In genomic region chr15:36550650-36551049, GRCh38 we compare ENCODE assay signal across 1 cellular context.
TF ChIP-seq lines count a peak whose summit lies in the region.

No MANE protein-coding gene starts in this region.

TF ChIP-seq in SK-N-SH, 30 proteins besides CTCF, POLR2A, EP300 and RAD21 (continued from another document):
- TF ChIP-seq, protein P1, sequence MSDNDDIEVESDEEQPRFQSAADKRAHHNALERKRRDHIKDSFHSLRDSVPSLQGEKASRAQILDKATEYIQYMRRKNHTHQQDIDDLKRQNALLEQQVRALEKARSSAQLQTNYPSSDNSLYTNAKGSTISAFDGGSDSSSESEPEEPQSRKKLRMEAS (IDR thresholded peaks at IDR 0.05; ENCODE audit: low read depth) = no peak
- TF ChIP-seq REST (IDR thresholded peaks at IDR 0.05; ENCODE audit: low read depth, low read length) (no peak), NFIC (IDR thresholded peaks at IDR 0.05; ENCODE audit: borderline replicate concordance) (no peak), RCOR1 (IDR thresholded peaks at IDR 0.05; ENCODE audit: low read length) (no peak), POLR2AphosphoS5 (IDR thresholded peaks at IDR 0.05; ENCODE audit: low read depth, low read length) (no peak), ELF1 (IDR thresholded peaks at IDR 0.05) (no peak), MEF2A (IDR thresholded peaks at IDR 0.05; ENCODE audit: borderline replicate concordance, low read depth) (no peak), JUND (IDR thresholded peaks at IDR 0.05) (no peak), YY1 (IDR thresholded peaks at IDR 0.05; ENCODE audit: low read depth) (no peak), FOSL2 (IDR thresholded peaks at IDR 0.05; ENCODE audit: borderline replicate concordance, low read depth) (no peak), CHD2 (IDR thresholded peaks at IDR 0.05; ENCODE audit: low read length, partially characterized antibody) (no peak)
- TF ChIP-seq, protein P2, sequence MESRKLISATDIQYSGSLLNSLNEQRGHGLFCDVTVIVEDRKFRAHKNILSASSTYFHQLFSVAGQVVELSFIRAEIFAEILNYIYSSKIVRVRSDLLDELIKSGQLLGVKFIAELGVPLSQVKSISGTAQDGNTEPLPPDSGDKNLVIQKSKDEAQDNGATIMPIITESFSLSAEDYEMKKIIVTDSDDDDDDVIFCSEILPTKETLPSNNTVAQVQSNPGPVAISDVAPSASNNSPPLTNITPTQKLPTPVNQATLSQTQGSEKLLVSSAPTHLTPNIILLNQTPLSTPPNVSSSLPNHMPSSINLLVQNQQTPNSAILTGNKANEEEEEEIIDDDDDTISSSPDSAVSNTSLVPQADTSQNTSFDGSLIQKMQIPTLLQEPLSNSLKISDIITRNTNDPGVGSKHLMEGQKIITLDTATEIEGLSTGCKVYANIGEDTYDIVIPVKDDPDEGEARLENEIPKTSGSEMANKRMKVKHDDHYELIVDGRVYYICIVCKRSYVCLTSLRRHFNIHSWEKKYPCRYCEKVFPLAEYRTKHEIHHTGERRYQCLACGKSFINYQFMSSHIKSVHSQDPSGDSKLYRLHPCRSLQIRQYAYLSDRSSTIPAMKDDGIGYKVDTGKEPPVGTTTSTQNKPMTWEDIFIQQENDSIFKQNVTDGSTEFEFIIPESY (IDR thresholded peaks at IDR 0.05; ENCODE audit: borderline replicate concordance, low read depth) = no peak
